Comparison of ENCODE assay signal across 1 cellular context in genomic region chr17:80849119-80849518, GRCh38.
TF ChIP-seq lines count a peak whose summit lies in the region.

No MANE protein-coding gene starts in this region.

TF ChIP-seq in HepG2, 621 proteins besides CTCF, POLR2A, EP300 and RAD21 (continued from another document):
- TF ChIP-seq HOMEZ (CRISPR knock-in tag; IDR thresholded peaks at IDR 0.05; ENCODE audit: low read depth) = no peak
- TF ChIP-seq ZNF275 (CRISPR knock-in tag; IDR thresholded peaks at IDR 0.05; ENCODE audit: borderline replicate concordance) = no peak
- no peak for TF ChIP-seq FOSL2 (CRISPR knock-in tag; IDR thresholded peaks at IDR 0.05)
- TF ChIP-seq HMG20B (CRISPR knock-in tag; conservative IDR thresholded peaks at IDR 0.05) = no peak
- no peak for TF ChIP-seq ZNF552 (CRISPR knock-in tag; IDR thresholded peaks at IDR 0.05; ENCODE audit: borderline replicate concordance)
- TF ChIP-seq ZNF513 (CRISPR knock-in tag; conservative IDR thresholded peaks at IDR 0.05) = no peak
- TF ChIP-seq ZNF883 (CRISPR knock-in tag; IDR thresholded peaks at IDR 0.05; ENCODE audit: not compliant biosample characterization) = no peak
- no peak for TF ChIP-seq ZFP90 (CRISPR knock-in tag; IDR thresholded peaks at IDR 0.05; ENCODE audit: borderline replicate concordance)
- no peak for TF ChIP-seq TCF7L2 (IDR thresholded peaks at IDR 0.05; ENCODE audit: low read depth, low read length)
- TF ChIP-seq ZBTB44 (CRISPR knock-in tag; IDR thresholded peaks at IDR 0.05) = no peak
- no peak for TF ChIP-seq ZNF816 (CRISPR knock-in tag; IDR thresholded peaks at IDR 0.05; ENCODE audit: borderline replicate concordance)
- no peak for TF ChIP-seq KLF12 (CRISPR knock-in tag; IDR thresholded peaks at IDR 0.05; ENCODE audit: borderline replicate concordance)
- TF ChIP-seq SETDB1 (CRISPR knock-in tag; IDR thresholded peaks at IDR 0.05; ENCODE audit: borderline replicate concordance) = no peak
